8 cellular contexts compared by ENCODE assay signal in genomic region chr12:51721281-51721940, GRCh38.
DNase-seq lines count a peak whose midpoint lies in the region; ATAC-seq lines count a peak whose summit lies in the region.

No MANE protein-coding gene starts in this region.

- DNase-seq in amygdala (lab: John Stamatoyannopoulos, UW) (peak in 33 of 56 donors; percentile 1 to 52 (median 10)), iris pigment epithelial cell (ENCODE audit: low read depth) (peak; percentile 47), dedifferentiated amniotic fluid mesenchymal stem cell (ENCODE audit: extremely low spot score) (no peak), EL (no peak)
- peak; percentile 0 to 32 (median 5) for DNase-seq in stimulated activated CD4-positive, alpha-beta T cell treated with anti-CD3 and anti-CD28 coated beads, TNF-alpha, amount 100 ng/mL, for 4 hours (ENCODE audit: low read depth in 3 of 3)

- peak overlapping the region; percentile 44 for H3K4me3 Mint-ChIP-seq in T-helper 1 cell treated with Interleukin-12 subunit alpha and Interleukin-12 subunit beta and Interleukin-4 antibody, amounts not matched to agents 30 μg/mL and 1 μg/mL, for 36 hours

- no peaks in the 10 kb centered on the region for H3K9me3 Mint-ChIP-seq in T-helper 1 cell treated with Interleukin-12 subunit alpha and Interleukin-12 subunit beta and Interleukin-4 antibody, amounts not matched to agents 30 μg/mL and 1 μg/mL, for 36 hours

- H3K4me1 Mint-ChIP-seq in T-helper 1 cell treated with Interleukin-12 subunit alpha and Interleukin-12 subunit beta and Interleukin-4 antibody, amounts not matched to agents 30 μg/mL and 1 μg/mL, for 36 hours (ENCODE audit: low read depth), result peaks cover 5% of the 10 kb centered on the region

- no peak for ATAC-seq in GM19328 (IDR thresholded peaks at IDR 0.05; ENCODE audit: unreplicated experiment)
- no peak for ATAC-seq in GM19463 (IDR thresholded peaks at IDR 0.05; ENCODE audit: unreplicated experiment)

- H3K27ac Mint-ChIP-seq in T-helper 1 cell treated with Interleukin-12 subunit alpha and Interleukin-12 subunit beta and Interleukin-4 antibody, amounts not matched to agents 30 μg/mL and 1 μg/mL, for 36 hours, result no peak overlapping the region

- H3K27me3 Mint-ChIP-seq in T-helper 1 cell treated with Interleukin-12 subunit alpha and Interleukin-12 subunit beta and Interleukin-4 antibody, amounts not matched to agents 30 μg/mL and 1 μg/mL, for 36 hours (ENCODE audit: low read depth), result peaks cover 44% of the 10 kb centered on the region

- no peaks in the 10 kb centered on the region for H3K36me3 Mint-ChIP-seq in T-helper 1 cell treated with Interleukin-12 subunit alpha and Interleukin-12 subunit beta and Interleukin-4 antibody, amounts not matched to agents 30 μg/mL and 1 μg/mL, for 36 hours (ENCODE audit: low read depth)

Comparison
In these comparisons a context has a peak if more than half of its experiments do, and no peak if none do; other contexts are left out.
1. DNase-seq: peak in amygdala (33 of 56), iris pigment epithelial cell (single experiment) and stimulated activated CD4-positive, alpha-beta T cell treated with anti-CD3 and anti-CD28 coated beads, TNF-alpha, amount 100 ng/mL, for 4 hours (3 of 3); none in dedifferentiated amniotic fluid mesenchymal stem cell (single experiment) and EL (single experiment).